In the genomic region with DNA sequence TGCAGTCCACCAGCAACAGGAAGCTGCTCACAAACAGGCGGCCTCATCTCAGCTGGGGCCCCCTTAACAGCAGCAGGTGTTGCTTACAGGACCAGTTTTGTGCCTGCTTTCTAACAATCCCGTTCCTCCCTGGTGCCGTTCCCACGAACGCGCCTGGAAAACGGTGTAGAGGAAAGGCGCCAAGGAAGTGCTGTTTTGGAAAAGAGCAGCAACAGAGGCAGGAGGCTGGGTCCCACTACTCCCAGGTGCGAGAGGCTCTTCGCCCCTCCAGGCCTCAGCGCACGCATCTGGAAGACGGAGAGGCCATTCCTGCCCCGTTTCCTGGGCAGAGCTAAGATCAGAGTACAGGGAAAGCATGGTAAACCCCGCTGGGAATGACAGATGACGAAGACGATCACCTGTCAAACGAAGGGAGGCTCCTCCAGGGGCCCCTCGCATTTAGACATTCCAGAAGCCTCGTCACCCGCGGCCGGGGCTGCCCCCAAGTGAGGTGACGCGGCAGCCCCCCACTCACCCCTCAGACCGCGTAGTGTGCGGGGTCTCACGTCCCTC, we compare ENCODE assay signal across 8 cellular contexts. TPM values are rescaled to one million over a fixed set of nuclear protein-coding genes. Genes with fewer than 3 reads are reported as not detected.
DNase-seq lines count a peak whose midpoint lies in the region; ATAC-seq and TF ChIP-seq lines count a peak whose summit lies in the region.

No MANE protein-coding gene starts in this region.

- H3K9me3 ChIP-seq in KOPT-K1 (ENCODE audit: insufficient read depth, low read length, poor library complexity, severe bottlenecking) (no peaks in the 10 kb centered on the region), muscle layer of duodenum (ENCODE audit: control insufficient read depth in 1 of 2, low read length in 2 of 2) (no peaks in the 10 kb centered on the region)

- peak; percentile 14 for ATAC-seq in GM19467 (IDR thresholded peaks at IDR 0.05; ENCODE audit: unreplicated experiment)
- peak; percentile 45 for ATAC-seq in esophagus mucosa

- H3K4me3 Mint-ChIP-seq in activated CD4-positive, alpha-beta memory T cell treated with anti-CD3 and anti-CD28 coated beads, Interleukin-2, amount 10 ng/mL, durations not matched to agents 7 days and 5 days: peak overlapping the region; percentile 86
- peak overlapping the region; percentile 95 for H3K4me3 Mint-ChIP-seq in type B pancreatic cell

- H3K27me3 Mint-ChIP-seq in activated CD4-positive, alpha-beta memory T cell treated with anti-CD3 and anti-CD28 coated beads, Interleukin-2, amount 10 ng/mL, durations not matched to agents 7 days and 5 days: peaks cover 2% of the 10 kb centered on the region
- no peaks in the 10 kb centered on the region for H3K27me3 Mint-ChIP-seq in type B pancreatic cell

- H3K27ac ChIP-seq in C4-2B: peak overlapping the region; percentile 82
- peak overlapping the region; percentile 83 for H3K27ac ChIP-seq in KOPT-K1 (ENCODE audit: low read depth, low read length, poor library complexity, severe bottlenecking)
- H3K27ac ChIP-seq in muscle layer of duodenum (ENCODE audit: low read length): peak overlapping the region; percentile 51

- peak overlapping the region; percentile 75 for H3K27ac Mint-ChIP-seq in activated CD4-positive, alpha-beta memory T cell treated with anti-CD3 and anti-CD28 coated beads, Interleukin-2, amount 10 ng/mL, durations not matched to agents 7 days and 5 days
- H3K27ac Mint-ChIP-seq in type B pancreatic cell: peak overlapping the region; percentile 95

- DNase-seq in activated CD4-positive, alpha-beta memory T cell treated with anti-CD3 and anti-CD28 coated beads, Interleukin-2, amount 10 ng/mL, durations not matched to agents 7 days and 5 days: peak; percentile 31
- peak; percentile 70 for DNase-seq in type B pancreatic cell (ENCODE audit: extremely low spot score, unreplicated experiment)
- DNase-seq in amniotic stem cell (lab: John Stamatoyannopoulos, UW): no peak

- H3K4me3 ChIP-seq in muscle layer of duodenum (ENCODE audit: low read depth in 1 of 2, low read length in 2 of 2): peak overlapping the region; percentile 67 to 88

- POLR2A ChIA-PET in activated CD4-positive, alpha-beta memory T cell treated with anti-CD3 and anti-CD28 coated beads, Interleukin-2, amount 10 ng/mL, durations not matched to agents 7 days and 5 days (lab: Charles Lee): interaction anchor here (0.6 to 1.7 kb wide), 5 partner anchors 27 to 275 kb away, joined by 3 to 6 read pairs (median 3); a partner anchor contains a TSS

- no peaks in the 10 kb centered on the region for H3K27me3 ChIP-seq in muscle layer of duodenum (ENCODE audit: low read depth, low read length)

- H3K9me3 Mint-ChIP-seq in activated CD4-positive, alpha-beta memory T cell treated with anti-CD3 and anti-CD28 coated beads, Interleukin-2, amount 10 ng/mL, durations not matched to agents 7 days and 5 days: no peaks in the 10 kb centered on the region
- H3K9me3 Mint-ChIP-seq in type B pancreatic cell: no peaks in the 10 kb centered on the region

- H3K36me3 Mint-ChIP-seq in activated CD4-positive, alpha-beta memory T cell treated with anti-CD3 and anti-CD28 coated beads, Interleukin-2, amount 10 ng/mL, durations not matched to agents 7 days and 5 days (ENCODE audit: low read depth): no peaks in the 10 kb centered on the region
- H3K36me3 Mint-ChIP-seq in type B pancreatic cell: no peaks in the 10 kb centered on the region

- H3K4me1 Mint-ChIP-seq in activated CD4-positive, alpha-beta memory T cell treated with anti-CD3 and anti-CD28 coated beads, Interleukin-2, amount 10 ng/mL, durations not matched to agents 7 days and 5 days: peaks cover 34% of the 10 kb centered on the region
- peaks cover 17% of the 10 kb centered on the region for H3K4me1 Mint-ChIP-seq in type B pancreatic cell (ENCODE audit: unreplicated experiment)

- TF ChIP-seq CTCF in C4-2B (conservative IDR thresholded peaks at IDR 0.05) (no peak), type B pancreatic cell (conservative IDR thresholded peaks at IDR 0.05) (no peak)

- peaks cover 13 to 14% of the 10 kb centered on the region in 2 donors for H3K4me1 ChIP-seq in muscle layer of duodenum (ENCODE audit: control insufficient read depth in 1 of 2, insufficient read depth in 2 of 2, low read length in 2 of 2)

- CTCF ChIA-PET in activated CD4-positive, alpha-beta memory T cell treated with anti-CD3 and anti-CD28 coated beads, Interleukin-2, amount 10 ng/mL, durations not matched to agents 7 days and 5 days (lab: Charles Lee): no interaction called here

- H3K36me3 ChIP-seq in KOPT-K1 (ENCODE audit: insufficient read depth, low read length): no peaks in the 10 kb centered on the region
- H3K36me3 ChIP-seq in muscle layer of duodenum (ENCODE audit: control insufficient read depth in 1 of 2, insufficient read depth in 2 of 2, low read length in 2 of 2): no peaks in the 10 kb centered on the region

RNA-seq across cellular contexts. Expression of a gene that starts 0.6 kb away (rescaled TPM):
- total RNA-seq in activated CD4-positive, alpha-beta memory T cell treated with anti-CD3 and anti-CD28 coated beads, Interleukin-2, amount 10 ng/mL, durations not matched to agents 7 days and 5 days: 10 to 100 TPM; 19.2 to 21.9 TPM
- total RNA-seq in esophagus mucosa: 19.5 TPM
- 23.4 and 26.6 TPM in 2 replicates for total RNA-seq in type B pancreatic cell (ENCODE audit: low replicate concordance)

RNA-seq across cellular contexts. Expression of a gene that starts 27.0 kb away (rescaled TPM):
- 10 to 100 TPM; 23.0 to 24.9 TPM for total RNA-seq in activated CD4-positive, alpha-beta memory T cell treated with anti-CD3 and anti-CD28 coated beads, Interleukin-2, amount 10 ng/mL, durations not matched to agents 7 days and 5 days
- total RNA-seq in esophagus mucosa: 25.0 TPM
- 54.6 and 109 TPM in 2 replicates for total RNA-seq in type B pancreatic cell (ENCODE audit: low replicate concordance)
